ENCODE assay signal across 8 cellular contexts in the genomic region with DNA sequence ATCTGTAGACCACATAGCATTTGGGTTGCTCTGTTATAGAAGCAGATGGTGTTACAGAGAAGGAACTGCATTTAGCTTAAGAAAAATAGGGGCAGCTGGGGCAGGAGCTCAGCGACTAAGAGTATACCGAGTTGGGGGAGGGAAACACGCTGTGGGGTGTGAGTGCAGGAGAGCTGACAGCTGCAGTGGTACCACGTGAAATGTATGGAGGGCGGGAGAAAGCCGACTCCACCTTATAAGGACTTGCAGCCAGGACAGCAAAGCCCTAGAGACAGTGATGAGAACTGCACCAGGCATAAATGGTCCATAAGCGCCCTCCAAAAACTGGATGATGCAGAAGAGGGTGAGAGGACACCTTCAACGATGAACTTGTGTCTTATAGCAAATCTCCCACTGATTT.
DNase-seq lines count a peak whose midpoint lies in the region; ATAC-seq and TF ChIP-seq lines count a peak whose summit lies in the region.

No MANE protein-coding gene starts in this region.

- no peak overlapping the region for H3K4me3 Mint-ChIP-seq in neural crest cell

- intact Hi-C loops in posterior vena cava (cut with DNase I) = no loop called here

- in situ Hi-C loops in astrocyte of the spinal cord (cut with HindIII; ENCODE audit: low sequenced_read_pairs) = no loop called here

- H3K9me3 Mint-ChIP-seq in neural crest cell = no peaks in the 10 kb centered on the region

- peaks cover 91% of the 10 kb centered on the region for H3K4me1 ChIP-seq in BLaER1

- H3K27me3 Mint-ChIP-seq in neural crest cell (ENCODE audit: low read depth) = no peaks in the 10 kb centered on the region

- no peaks in the 10 kb centered on the region for H3K27me3 ChIP-seq in BLaER1

- H3K4me1 Mint-ChIP-seq in neural crest cell = peaks cover 37% of the 10 kb centered on the region

- DNase-seq in NCI-H446 (lab: John Stamatoyannopoulos, UW) (peak; percentile 81 to 93), astrocyte of the spinal cord (ENCODE audit: low read depth, low spot score) (no peak), neural crest cell (ENCODE audit: low read depth, low spot score) (no peak), posterior vena cava (ENCODE audit: low spot score) (no peak)

- ATAC-seq in GM18870 (IDR thresholded peaks at IDR 0.05; ENCODE audit: unreplicated experiment) (peak; percentile 54), HG03045 (IDR thresholded peaks at IDR 0.05; ENCODE audit: unreplicated experiment) (peak; percentile 85), SK-N-SH treated with all-trans-retinoic acid at 6 μM for 48 hours (no peak)

- TF ChIP-seq CTCF in astrocyte of the spinal cord (IDR thresholded peaks at IDR 0.05; ENCODE audit: low read depth, low read length) (peak; percentile 6), neural crest cell (conservative IDR thresholded peaks at IDR 0.05) (peak; percentile 33)

- H3K27ac ChIP-seq in BLaER1 = no peak overlapping the region

- H3K36me3 ChIP-seq in BLaER1 = peaks cover 11% of the 10 kb centered on the region; the same call in 1 of the 2 replicates

- no peak overlapping the region for H3K27ac Mint-ChIP-seq in neural crest cell (ENCODE audit: unreplicated experiment)

- H3K4me2 ChIP-seq in BLaER1 = peak overlapping the region; percentile 75

- H3K36me3 Mint-ChIP-seq in neural crest cell (ENCODE audit: low read depth) = no peaks in the 10 kb centered on the region

- no peaks in the 10 kb centered on the region for H3K9me3 ChIP-seq in BLaER1

- H4K20me1 ChIP-seq in BLaER1 = peaks cover 99% of the 10 kb centered on the region

- H3K4me3 ChIP-seq in BLaER1 = no peak overlapping the region
- H3K4me3 ChIP-seq in astrocyte of the spinal cord (ENCODE audit: low read depth, low read length) = no peak overlapping the region

- H3K9ac ChIP-seq in BLaER1 = no peak overlapping the region

TF ChIP-seq in SK-N-SH treated with all-trans-retinoic acid at 6 μM for 48 hours, 23 proteins besides CTCF, POLR2A, EP300 and RAD21:
- no peak for TF ChIP-seq CREB5 (CRISPR knock-in tag; IDR thresholded peaks at IDR 0.05; ENCODE audit: low read depth)
- no peak for TF ChIP-seq ISL1 (CRISPR knock-in tag; IDR thresholded peaks at IDR 0.05)
- no peak for TF ChIP-seq ESRRG (CRISPR knock-in tag; IDR thresholded peaks at IDR 0.05)
- no peak for TF ChIP-seq CSDC2 (CRISPR knock-in tag; IDR thresholded peaks at IDR 0.05)
- no peak for TF ChIP-seq OSR1 (CRISPR knock-in tag; IDR thresholded peaks at IDR 0.05)
- no peak for TF ChIP-seq ZNF70 (CRISPR knock-in tag; IDR thresholded peaks at IDR 0.05)
- no peak for TF ChIP-seq RARB (CRISPR knock-in tag; IDR thresholded peaks at IDR 0.05)
- no peak for TF ChIP-seq ZNF565 (CRISPR knock-in tag; conservative IDR thresholded peaks at IDR 0.05; ENCODE audit: low read depth)
- no peak for TF ChIP-seq SNAI2 (CRISPR knock-in tag; IDR thresholded peaks at IDR 0.05)
- TF ChIP-seq, protein P1, sequence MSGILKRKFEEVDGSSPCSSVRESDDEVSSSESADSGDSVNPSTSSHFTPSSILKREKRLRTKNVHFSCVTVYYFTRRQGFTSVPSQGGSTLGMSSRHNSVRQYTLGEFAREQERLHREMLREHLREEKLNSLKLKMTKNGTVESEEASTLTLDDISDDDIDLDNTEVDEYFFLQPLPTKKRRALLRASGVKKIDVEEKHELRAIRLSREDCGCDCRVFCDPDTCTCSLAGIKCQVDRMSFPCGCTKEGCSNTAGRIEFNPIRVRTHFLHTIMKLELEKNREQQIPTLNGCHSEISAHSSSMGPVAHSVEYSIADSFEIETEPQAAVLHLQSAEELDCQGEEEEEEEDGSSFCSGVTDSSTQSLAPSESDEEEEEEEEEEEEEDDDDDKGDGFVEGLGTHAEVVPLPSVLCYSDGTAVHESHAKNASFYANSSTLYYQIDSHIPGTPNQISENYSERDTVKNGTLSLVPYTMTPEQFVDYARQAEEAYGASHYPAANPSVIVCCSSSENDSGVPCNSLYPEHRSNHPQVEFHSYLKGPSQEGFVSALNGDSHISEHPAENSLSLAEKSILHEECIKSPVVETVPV (CRISPR knock-in tag; IDR thresholded peaks at IDR 0.05) = no peak
- TF ChIP-seq ZFP3 (CRISPR knock-in tag; IDR thresholded peaks at IDR 0.05) = no peak
- TF ChIP-seq ARNTL (CRISPR knock-in tag; IDR thresholded peaks at IDR 0.05; ENCODE audit: borderline replicate concordance, low read depth) = no peak
- TF ChIP-seq BACH2 (CRISPR knock-in tag; IDR thresholded peaks at IDR 0.05; ENCODE audit: borderline replicate concordance) = no peak
- TF ChIP-seq PPARA (CRISPR knock-in tag; IDR thresholded peaks at IDR 0.05; ENCODE audit: borderline replicate concordance) = no peak
- TF ChIP-seq TCF4 (CRISPR knock-in tag; IDR thresholded peaks at IDR 0.05; ENCODE audit: borderline replicate concordance) = no peak
- TF ChIP-seq, protein P2, sequence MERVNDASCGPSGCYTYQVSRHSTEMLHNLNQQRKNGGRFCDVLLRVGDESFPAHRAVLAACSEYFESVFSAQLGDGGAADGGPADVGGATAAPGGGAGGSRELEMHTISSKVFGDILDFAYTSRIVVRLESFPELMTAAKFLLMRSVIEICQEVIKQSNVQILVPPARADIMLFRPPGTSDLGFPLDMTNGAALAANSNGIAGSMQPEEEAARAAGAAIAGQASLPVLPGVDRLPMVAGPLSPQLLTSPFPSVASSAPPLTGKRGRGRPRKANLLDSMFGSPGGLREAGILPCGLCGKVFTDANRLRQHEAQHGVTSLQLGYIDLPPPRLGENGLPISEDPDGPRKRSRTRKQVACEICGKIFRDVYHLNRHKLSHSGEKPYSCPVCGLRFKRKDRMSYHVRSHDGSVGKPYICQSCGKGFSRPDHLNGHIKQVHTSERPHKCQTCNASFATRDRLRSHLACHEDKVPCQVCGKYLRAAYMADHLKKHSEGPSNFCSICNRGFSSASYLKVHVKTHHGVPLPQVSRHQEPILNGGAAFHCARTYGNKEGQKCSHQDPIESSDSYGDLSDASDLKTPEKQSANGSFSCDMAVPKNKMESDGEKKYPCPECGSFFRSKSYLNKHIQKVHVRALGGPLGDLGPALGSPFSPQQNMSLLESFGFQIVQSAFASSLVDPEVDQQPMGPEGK (CRISPR knock-in tag; IDR thresholded peaks at IDR 0.05; ENCODE audit: borderline replicate concordance) = no peak
- TF ChIP-seq TOX (CRISPR knock-in tag; IDR thresholded peaks at IDR 0.05; ENCODE audit: borderline replicate concordance) = no peak

Comparison
In these comparisons a context has a peak if more than half of its experiments do, and no peak if none do; other contexts are left out.
1. DNase-seq: peak in NCI-H446 (2 of 2); none in astrocyte of the spinal cord (single experiment), neural crest cell (single experiment) and posterior vena cava (single experiment).